10 cellular contexts compared by ENCODE assay signal in genomic region chr3:185929192-185930151, GRCh38. TPM values are rescaled to one million over a fixed set of nuclear protein-coding genes. Genes with fewer than 3 reads are reported as not detected.
DNase-seq lines count a peak whose midpoint lies in the region; ATAC-seq and TF ChIP-seq lines count a peak whose summit lies in the region.
"Had no signal": no experiment of that assay in that cellular context is flagged by ENCODE, and none has a peak within 500 bp of the region (broad histone marks: within the 10 kb centered on the region; RNA-seq: fewer than 3 reads in every experiment).

No MANE protein-coding gene starts in this region.

- H3K36me3 ChIP-seq in DND-41 (ENCODE audit: insufficient read depth, low read length) (peaks cover 97% of the 10 kb centered on the region), OCI-LY7 (ENCODE audit: insufficient read depth, low read length) (peaks cover 98% of the 10 kb centered on the region), Peyer's patch (peaks cover 0 to 23% (median 0%) of the 10 kb centered on the region in 3 donors)

- DNase-seq in DND-41 (no peak), OCI-LY7 (ENCODE audit: low spot score) (no peak), neural crest cell (ENCODE audit: low read depth, low spot score) (no peak), ureter (ENCODE audit: low spot score) (no peak), GM10248 (ENCODE audit: extremely low spot score) (no peak), Peyer's patch (no peak)
- DNase-seq in effector memory CD8-positive, alpha-beta T cell: no peak
- DNase-seq: Kasumi-1, upper lobe of left lung had no signal

- H2AFZ ChIP-seq in DND-41 (ENCODE audit: low read depth, low read length) (no peak overlapping the region), OCI-LY7 (ENCODE audit: low read length) (no peak overlapping the region)

- H3K79me2 ChIP-seq in DND-41 (ENCODE audit: insufficient read depth, low read length) (peaks cover 100% of the 10 kb centered on the region), OCI-LY7 (ENCODE audit: insufficient read depth, low read depth, low read length) (peaks cover 100% of the 10 kb centered on the region)

- H3K4me1 Mint-ChIP-seq in effector memory CD8-positive, alpha-beta T cell (ENCODE audit: low read depth in 2 of 2): peaks cover 76 to 97% of the 10 kb centered on the region in 2 donors
- peaks cover 96% of the 10 kb centered on the region for H3K4me1 Mint-ChIP-seq in neural crest cell

- H3K27ac ChIP-seq in DND-41 (ENCODE audit: low read length): peak overlapping the region; percentile 7; the same call in 1 of the 2 replicates
- H3K27ac ChIP-seq in OCI-LY7 (ENCODE audit: low read depth, low read length, poor library complexity, severe bottlenecking): peak overlapping the region; percentile 26
- peak overlapping the region in 2 of 4 donors; percentile 6 to 57 for H3K27ac ChIP-seq in Peyer's patch

- no peaks in the 10 kb centered on the region for H3K9me2 ChIP-seq in OCI-LY7 (ENCODE audit: insufficient read depth, low read length)

- H4K20me1 ChIP-seq in DND-41 (ENCODE audit: insufficient read depth, low read length): peaks cover 100% of the 10 kb centered on the region
- peaks cover 97% of the 10 kb centered on the region for H4K20me1 ChIP-seq in OCI-LY7 (ENCODE audit: insufficient read depth, low read length)

- intact Hi-C loops in OCI-LY7 (cut with micrococcal nuclease; ENCODE audit: unreplicated experiment): loop anchor here (5.0 to 10.0 kb wide), 3 partner anchors 335 to 1117 kb away; partner anchors contain the start of gene VPS8

- H3K9me3 Mint-ChIP-seq in effector memory CD8-positive, alpha-beta T cell: no peaks in the 10 kb centered on the region
- H3K9me3 Mint-ChIP-seq in neural crest cell: no peaks in the 10 kb centered on the region

- H3K4me1 ChIP-seq in DND-41 (ENCODE audit: insufficient read depth, low read length) (peaks cover 87% of the 10 kb centered on the region), OCI-LY7 (ENCODE audit: insufficient read depth, low read length, poor library complexity, severe bottlenecking) (peaks cover 77% of the 10 kb centered on the region), Peyer's patch (peaks cover 16 to 84% (median 47%) of the 10 kb centered on the region in 4 donors)

- peak overlapping the region; percentile 82 for H3K4me2 ChIP-seq in DND-41 (ENCODE audit: insufficient read depth, low read length)
- peak overlapping the region; percentile 88 for H3K4me2 ChIP-seq in OCI-LY7 (ENCODE audit: low read length)

- H3K36me3 Mint-ChIP-seq in effector memory CD8-positive, alpha-beta T cell (ENCODE audit: insufficient read depth): peaks cover 84% of the 10 kb centered on the region
- H3K36me3 Mint-ChIP-seq in neural crest cell (ENCODE audit: low read depth): peaks cover 30% of the 10 kb centered on the region

- CTCF ChIA-PET in OCI-LY7 (lab: Charles Lee; ENCODE audit: unreplicated experiment): interaction anchor here (0.7 to 1.0 kb wide), 2 partner anchors 14 kb away, joined by 3 read pairs; no protein-coding TSS in a partner anchor
- CTCF ChIA-PET in GM10248 (lab: Yijun Ruan, JAX): interaction anchor here (2.5 kb wide), 1 partner anchor 14 kb away, joined by 18 read pairs; no protein-coding TSS in a partner anchor

- H3K27ac Mint-ChIP-seq in effector memory CD8-positive, alpha-beta T cell: peak overlapping the region; percentile 72
- no peak overlapping the region for H3K27ac Mint-ChIP-seq in neural crest cell (ENCODE audit: unreplicated experiment)

- no peaks in the 10 kb centered on the region for H3K9me3 ChIP-seq in DND-41 (ENCODE audit: insufficient read depth, low read length, severe bottlenecking)
- no peaks in the 10 kb centered on the region for H3K9me3 ChIP-seq in OCI-LY7 (ENCODE audit: low read length)
- no peaks in the 10 kb centered on the region for H3K9me3 ChIP-seq in Peyer's patch
- H3K9me3 ChIP-seq: upper lobe of left lung had no signal

- H3K9ac ChIP-seq in DND-41 (ENCODE audit: low read depth, low read length): peak overlapping the region; percentile 98

- TF ChIP-seq CTCF in DND-41 (IDR thresholded peaks at IDR 0.05; ENCODE audit: borderline replicate concordance, extremely low read depth, low read length, poor library complexity, severe bottlenecking): no peak
- TF ChIP-seq CTCF in OCI-LY7 (conservative IDR thresholded peaks at IDR 0.05; ENCODE audit: low read length): no peak
- TF ChIP-seq CTCF in neural crest cell (conservative IDR thresholded peaks at IDR 0.05): no peak
- no peak for TF ChIP-seq CTCF in GM10248 (IDR thresholded peaks at IDR 0.05; ENCODE audit: control extremely low read depth, extremely low read depth, low read depth, missing control alignments)
- TF ChIP-seq CTCF in Peyer's patch (IDR thresholded peaks at IDR 0.05): no peak

- peak overlapping the region; percentile 97 to 100 for H3K4me3 Mint-ChIP-seq in effector memory CD8-positive, alpha-beta T cell
- peak overlapping the region; percentile 99 for H3K4me3 Mint-ChIP-seq in neural crest cell

- ATAC-seq in DND-41 (ENCODE audit: insufficient read depth, low read depth) (no peak), HG02870 (IDR thresholded peaks at IDR 0.05; ENCODE audit: unreplicated experiment) (no peak)
- no peak for ATAC-seq in effector memory CD8-positive, alpha-beta T cell (replicated peaks)

- TF ChIP-seq POLR2A in Peyer's patch (IDR thresholded peaks at IDR 0.05): no peak

- no TSS peak for BruUV-seq in OCI-LY7 (replicated peaks; lab: Mats Ljungman, UMichigan)

- no peaks in the 10 kb centered on the region for H3K27me3 Mint-ChIP-seq in effector memory CD8-positive, alpha-beta T cell
- H3K27me3 Mint-ChIP-seq in neural crest cell (ENCODE audit: low read depth): peaks cover 16% of the 10 kb centered on the region

- POLR2A ChIA-PET in OCI-LY7 (lab: Charles Lee): interaction anchor here (0.6 to 3.2 kb wide), 3 partner anchors 14 to 25 kb away, joined by 3 to 10 read pairs (median 4); no protein-coding TSS in a partner anchor
- POLR2A ChIA-PET in GM10248 (lab: Yijun Ruan, JAX): interaction anchor here (1.0 to 1.2 kb wide), 2 partner anchors 14 to 15 kb away, joined by 3 to 6 read pairs; no protein-coding TSS in a partner anchor

- H3K27me3 ChIP-seq in DND-41 (ENCODE audit: insufficient read depth, low read length, poor library complexity) (no peaks in the 10 kb centered on the region), Peyer's patch (no peaks in the 10 kb centered on the region)
- H3K27me3 ChIP-seq: upper lobe of left lung had no signal

- H3K4me3 ChIP-seq in DND-41 (ENCODE audit: low read depth in 1 of 2, low read length in 2 of 2) (peak overlapping the region in 1 of 2 experiments; percentile 68; a peak in 2 of 4 replicates), OCI-LY7 (ENCODE audit: low read depth, low read length, poor library complexity, severe bottlenecking) (peak overlapping the region; percentile 92), Peyer's patch (peak overlapping the region in 2 of 4 donors; percentile 4 to 22)

RNA-seq across cellular contexts. Expression of gene TRA2B, which starts 8.3 kb away (rescaled TPM):
- total RNA-seq in OCI-LY7 (2014; rRNA removed; shearing (Covaris generic)): 349 and 420 TPM in 2 replicates
- 296 and 325 TPM in 2 replicates for total RNA-seq in OCI-LY7 (2022)
- total RNA-seq in neural crest cell: 314 and 329 TPM in 2 replicates
- total RNA-seq in ureter: 120 TPM
- 100 to 1,000 TPM; 117 to 217 (median 144) TPM for total RNA-seq in Peyer's patch
